Comparison of ENCODE assay signal across 19 cellular contexts in the genomic region with DNA sequence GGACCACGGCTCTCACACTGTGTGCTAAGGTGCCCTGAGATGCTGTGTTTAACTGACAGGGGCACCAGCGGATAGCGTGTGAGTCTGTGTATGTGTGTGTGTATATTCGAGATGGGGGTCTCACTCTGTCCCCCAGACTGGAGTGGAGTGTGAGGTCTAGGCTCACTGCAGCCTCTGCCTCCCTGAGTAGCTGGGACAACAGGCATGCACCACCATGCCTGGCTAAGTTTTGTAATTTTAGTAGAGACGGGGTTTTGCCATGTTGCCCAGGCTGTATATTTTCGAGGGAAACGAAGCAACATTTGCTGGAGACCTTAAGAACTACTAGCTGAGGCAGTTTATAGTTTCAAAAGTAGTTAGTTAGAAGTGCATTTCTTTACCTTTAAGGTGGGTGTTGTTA. TPM values are rescaled to one million over a fixed set of nuclear protein-coding genes. Genes with fewer than 3 reads are reported as not detected.
"Had no signal": no experiment of that assay in that cellular context is flagged by ENCODE, and none has a peak within 500 bp of the region (broad histone marks: within the 10 kb centered on the region; RNA-seq: fewer than 3 reads in every experiment).

No MANE protein-coding gene starts in this region.

RNA-seq across cellular contexts. Expression of gene KCNJ18, which starts 32.7 kb away (rescaled TPM):
- total RNA-seq: activated naive CD4-positive, alpha-beta T cell treated with anti-CD3 and anti-CD28 coated beads for 36 hours; activated naive CD4-positive, alpha-beta T cell treated with anti-CD3 and anti-CD28 coated beads, Interleukin-2, amount 50 U/mL, for 72 hours; activated naive CD8-positive, alpha-beta T cell treated with anti-CD3 and anti-CD28 coated beads, Interleukin-2, amount 10 ng/mL, durations not matched to agents 7 days and 5 days; activated T-cell treated with anti-CD3 and anti-CD28 coated beads, Interleukin-2, amount 50 U/mL, for 4 hours; activated T-cell treated with anti-CD3 and anti-CD28 coated beads, Interleukin-2, amount 50 U/mL, for 72 hours; activated T-helper 1 cell treated with anti-CD3 and anti-CD28 coated beads, Interleukin-12 subunit alpha, Interleukin-12 subunit beta, Interleukin-2, Interleukin-4 antibody, amounts not matched to agents 30 ng/mL and 10 ng/mL and 1 ng/mL, durations not matched to agents 14 hours and 24 hours and 36 hours; activated T-helper 17 cell treated with anti-CD3 and anti-CD28 coated beads, Interleukin-2, amount 50 U/mL, for 72 hours; activated T-helper 2 cell treated with anti-CD3 and anti-CD28 coated beads, Interferon-gamma antibody, Interleukin-2, Interleukin-4, amounts not matched to agents 10 μg/mL and 5 μg/mL and 100 μg/mL, durations not matched to agents 14 hours and 24 hours and 36 hours; adrenal gland; aorta; ascending aorta; astrocyte; body of pancreas; breast epithelium; bronchial epithelial cell; cardiac muscle cell; cardiac septum; cerebellum had no signal
- polyA plus RNA-seq: adipose tissue, adrenal gland, aorta, cardiac muscle cell had no signal
